8 cellular contexts compared by ENCODE assay signal in the genomic region with DNA sequence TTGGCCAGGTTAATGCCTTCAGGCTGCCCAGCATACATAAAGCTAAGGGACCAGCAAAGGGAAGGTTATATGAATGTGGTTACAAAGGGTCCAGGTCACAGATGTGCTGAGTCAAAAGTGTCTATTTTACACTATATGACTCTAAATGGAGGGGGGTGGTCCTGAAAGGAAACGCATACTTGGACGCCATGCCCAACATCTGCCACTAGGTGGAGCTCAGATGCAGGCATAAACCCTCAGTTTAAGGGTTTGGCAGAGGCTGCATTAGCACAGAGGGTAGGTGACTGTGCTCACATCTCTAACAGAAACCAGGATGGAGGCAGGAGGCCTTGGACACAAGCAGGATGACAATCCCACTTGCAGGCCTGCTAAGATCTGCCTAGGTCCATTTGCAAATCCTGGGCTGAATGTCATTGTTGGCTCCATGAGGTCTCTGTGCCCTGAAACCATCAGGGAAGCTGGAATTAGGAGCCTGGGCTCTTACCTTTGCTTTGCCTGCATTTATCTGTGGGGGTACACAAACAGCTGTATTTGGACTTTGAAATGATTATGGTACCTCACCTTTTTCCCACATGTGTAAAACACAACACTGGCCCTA. TPM values are rescaled to one million over a fixed set of nuclear protein-coding genes. Genes with fewer than 3 reads are reported as not detected.
DNase-seq lines count a peak whose midpoint lies in the region; ATAC-seq and TF ChIP-seq lines count a peak whose summit lies in the region.

No MANE protein-coding gene starts in this region.

- ATAC-seq in HG02610 (IDR thresholded peaks at IDR 0.05; ENCODE audit: unreplicated experiment) (peak; percentile 54), activated B cell treated with CpG ODN at 0.5 μM for 24 hours (ENCODE audit: low read depth) (peak; percentile 77), left colon (peak; percentile 73), HG03469 (IDR thresholded peaks at IDR 0.05; ENCODE audit: unreplicated experiment) (no peak)

- peaks cover 13% of the 10 kb centered on the region for H3K27me3 Mint-ChIP-seq in activated B cell treated with CpG ODN at 0.5 μM for 24 hours

- POLR2A ChIA-PET in activated B cell treated with CpG ODN at 0.5 μM for 24 hours (lab: Charles Lee) = no interaction called here

- peak; percentile 91 for DNase-seq in G401 (ENCODE audit: low spot score)
- peak; percentile 64 for DNase-seq in NCI-H2171 treated with DMSO at 0.1 percent for 48 hours (lab: John Stamatoyannopoulos, UW)
- DNase-seq in activated B cell treated with CpG ODN at 0.5 μM for 24 hours = peak; percentile 55
- peak; percentile 80 to 81 for DNase-seq in cardiac fibroblast (ENCODE audit: low read depth in 2 of 2)
- peak in 1 of 2 donors; percentile 64 for DNase-seq in left colon
- DNase-seq in stimulated activated CD4-positive, alpha-beta T cell treated with anti-CD3 and anti-CD28 coated beads, Interleukin-4, amount 100 ng/mL, for 1 hour = peak; percentile 58

- intact Hi-C loops in activated B cell treated with CpG ODN at 0.5 μM for 24 hours (cut with micrococcal nuclease) = loop anchor here (1.0 to 10.0 kb wide), 12 partner anchors 194 to 1862 kb away; no protein-coding TSS in a partner anchor
- intact Hi-C loops in left colon (cut with DNase I, micrococcal nuclease) = loop anchor here (5.0 to 10.0 kb wide), 3 partner anchors 624 to 1304 kb away; no protein-coding TSS in a partner anchor

- peaks cover 5% of the 10 kb centered on the region for H3K4me1 Mint-ChIP-seq in activated B cell treated with CpG ODN at 0.5 μM for 24 hours

- no peak overlapping the region for H3K4me3 Mint-ChIP-seq in activated B cell treated with CpG ODN at 0.5 μM for 24 hours

- no peaks in the 10 kb centered on the region for H3K36me3 Mint-ChIP-seq in activated B cell treated with CpG ODN at 0.5 μM for 24 hours (ENCODE audit: low read depth)

- no peaks in the 10 kb centered on the region for H3K9me3 Mint-ChIP-seq in activated B cell treated with CpG ODN at 0.5 μM for 24 hours

- H3K4me3 ChIP-seq in cardiac fibroblast (replicated peaks in 1 of 2; ENCODE audit: low read depth in 2 of 2, low read length in 2 of 2) = no peak overlapping the region

- in situ Hi-C loops in G401 (cut with HindIII; ENCODE audit: low sequenced_read_pairs) = no loop called here

- H3K27ac Mint-ChIP-seq in activated B cell treated with CpG ODN at 0.5 μM for 24 hours = no peak overlapping the region

- TF ChIP-seq CTCF in activated B cell treated with CpG ODN at 0.5 μM for 24 hours (IDR thresholded peaks at IDR 0.05) (peak; percentile 76), cardiac fibroblast (IDR thresholded peaks at IDR 0.05; ENCODE audit: low read depth, low read length) (peak; percentile 98)

- CTCF ChIA-PET in activated B cell treated with CpG ODN at 0.5 μM for 24 hours (lab: Charles Lee) = interaction anchor here (0.6 to 6.8 kb wide), 18 partner anchors 8 to 1863 kb away, joined by 3 to 75 read pairs (median 3); partner anchors contain the start of gene ZNF621

RNA-seq across cellular contexts. Expression of gene ZNF621, which starts 55.8 kb away (rescaled TPM):
- total RNA-seq in G401 (2014; rRNA removed; shearing (Covaris generic)) = 17.8 and 17.9 TPM in 2 replicates
- total RNA-seq in activated B cell treated with CpG ODN at 0.5 μM for 24 hours (20.2 and 25.8 TPM in 2 replicates), left colon (10 to 100 TPM; 14.3 to 14.8 TPM)
